ENCODE assay signal across 1 cellular context in genomic region chr11:66686100-66686785, GRCh38.
TF ChIP-seq lines count a peak whose summit lies in the region.

No MANE protein-coding gene starts in this region.

TF ChIP-seq in SK-N-SH, 30 proteins besides CTCF, POLR2A, EP300 and RAD21 (continued from another document):
- TF ChIP-seq IRF3 (IDR thresholded peaks at IDR 0.05; ENCODE audit: low read depth, low read length) = no peak
- no peak for TF ChIP-seq FOXM1 (IDR thresholded peaks at IDR 0.05; ENCODE audit: low read depth)
- TF ChIP-seq ELF1 (IDR thresholded peaks at IDR 0.05) = no peak
- no peak for TF ChIP-seq RFX5 (IDR thresholded peaks at IDR 0.05; ENCODE audit: low read length)
- no peak for TF ChIP-seq POLR2AphosphoS5 (IDR thresholded peaks at IDR 0.05; ENCODE audit: low read depth, low read length)
- TF ChIP-seq FOSL2 (IDR thresholded peaks at IDR 0.05; ENCODE audit: borderline replicate concordance, low read depth) = no peak
- TF ChIP-seq RCOR1 (IDR thresholded peaks at IDR 0.05; ENCODE audit: low read length) = no peak
- no peak for TF ChIP-seq USF1 (IDR thresholded peaks at IDR 0.05; ENCODE audit: borderline replicate concordance, low read depth)
- TF ChIP-seq MAX (IDR thresholded peaks at IDR 0.05; ENCODE audit: low read depth) = no peak
- TF ChIP-seq NFIC (IDR thresholded peaks at IDR 0.05; ENCODE audit: borderline replicate concordance) = no peak
- no peak for TF ChIP-seq GABPA (IDR thresholded peaks at IDR 0.05; ENCODE audit: low read depth)
- TF ChIP-seq NRF1 (IDR thresholded peaks at IDR 0.05; ENCODE audit: low read depth, low read length) = no peak
- no peak for TF ChIP-seq TAF1 (IDR thresholded peaks at IDR 0.05; ENCODE audit: borderline replicate concordance, low read depth, low read length)
